ENCODE assay signal across 1 cellular context in the genomic region with DNA sequence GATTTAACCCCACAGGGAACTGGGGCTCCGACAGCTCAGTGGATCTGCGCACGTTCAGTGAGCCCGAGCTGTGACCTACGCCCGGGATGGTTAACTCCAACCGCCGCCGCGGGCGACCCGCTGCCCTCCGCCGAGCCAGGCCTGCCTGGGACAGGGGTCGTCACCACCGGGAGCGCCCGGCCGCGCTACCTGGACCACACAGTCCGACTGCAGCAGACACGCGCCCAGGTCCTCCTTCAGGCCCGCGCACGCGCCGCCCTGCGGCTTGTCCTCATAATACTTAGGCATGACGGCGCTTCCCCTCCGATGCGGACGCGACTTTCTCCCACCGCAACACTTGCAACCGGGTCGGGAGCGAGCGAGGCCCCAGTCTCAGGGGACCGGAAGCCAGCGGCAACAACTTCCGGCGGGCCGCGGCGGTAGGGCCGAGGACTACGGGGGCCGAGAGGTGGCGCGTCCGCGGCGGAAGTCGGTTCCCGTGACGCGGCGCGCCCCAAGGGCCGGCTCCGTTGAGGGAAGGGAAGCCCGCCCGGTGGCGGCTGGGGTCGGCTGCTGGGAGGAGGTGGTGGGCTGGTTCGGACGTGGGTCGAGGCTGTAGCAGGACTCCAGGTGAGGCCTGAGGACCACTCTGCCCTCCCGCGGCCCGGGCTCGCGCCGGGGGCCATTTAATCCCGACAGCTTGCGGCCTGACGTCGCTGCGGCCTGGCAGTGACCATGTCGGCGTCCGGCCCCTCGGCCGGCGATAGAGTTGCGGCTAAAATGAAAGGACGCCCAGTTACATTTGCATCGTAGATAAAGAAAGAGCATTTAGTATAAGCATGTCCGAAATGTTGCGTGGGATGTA.
TF ChIP-seq lines count a peak whose summit lies in the region.

A gene with protein sequence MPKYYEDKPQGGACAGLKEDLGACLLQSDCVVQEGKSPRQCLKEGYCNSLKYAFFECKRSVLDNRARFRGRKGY (minus strand): TSS at position 395 of the 844 bp plus-strand sequence. CDS start 107 bp downstream, at position 288.
TSS of gene UNC50 (plus strand) at position 472 of the 844 bp plus-strand sequence. CDS start 1,171 bp downstream, outside the sequence.

TF ChIP-seq in GM12878, 131 proteins besides CTCF, POLR2A, EP300 and RAD21 (continued from another document):
- no peak for TF ChIP-seq BCLAF1 (IDR thresholded peaks at IDR 0.05)
- TF ChIP-seq, protein P1, sequence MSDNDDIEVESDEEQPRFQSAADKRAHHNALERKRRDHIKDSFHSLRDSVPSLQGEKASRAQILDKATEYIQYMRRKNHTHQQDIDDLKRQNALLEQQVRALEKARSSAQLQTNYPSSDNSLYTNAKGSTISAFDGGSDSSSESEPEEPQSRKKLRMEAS (IDR thresholded peaks at IDR 0.05; ENCODE audit: low read depth, low read length), result 0 out of 2 replicates have a peak, but pooled peaks have one; percentile 56
- TF ChIP-seq TARDBP (IDR thresholded peaks at IDR 0.05; ENCODE audit: borderline replicate concordance), result peak; percentile 72
- peak; percentile 65 for TF ChIP-seq FOXK2 (IDR thresholded peaks at IDR 0.05)
- peak; percentile 18; the same call in 1 of the 2 replicates for TF ChIP-seq EED (IDR thresholded peaks at IDR 0.05; ENCODE audit: low read depth)
- TF ChIP-seq ZBTB4 (CRISPR knock-in tag; IDR thresholded peaks at IDR 0.05), result no peak
- 0 out of 2 replicates have a peak, but pooled peaks have one; percentile 28 for TF ChIP-seq CHD2 (IDR thresholded peaks at IDR 0.05; ENCODE audit: borderline replicate concordance, low read depth, low read length)
- TF ChIP-seq CHD4 (IDR thresholded peaks at IDR 0.05), result no peak
- TF ChIP-seq ETV6 (conservative IDR thresholded peaks at IDR 0.05 in 1 of 2, IDR thresholded peaks at IDR 0.05 in 1 of 2; ENCODE audit: borderline replicate concordance in 1 of 2, low read depth in 1 of 2), result peak in 1 of 2 experiments; percentile 14; a peak in 1 of 4 replicates
- peak in 1 of 2 experiments; percentile 52; a peak in 1 of 4 replicates for TF ChIP-seq SRF (IDR thresholded peaks at IDR 0.05; ENCODE audit: low read depth in 2 of 2, low read length in 2 of 2)
- TF ChIP-seq HCFC1 (IDR thresholded peaks at IDR 0.05; ENCODE audit: low read length), result peak; percentile 69
- TF ChIP-seq DPF2 (IDR thresholded peaks at IDR 0.05), result peak; percentile 69
- TF ChIP-seq STAT1 (conservative IDR thresholded peaks at IDR 0.05), result 0 out of 2 replicates have a peak, but pooled peaks have one; percentile 29
- peak; percentile 83 for TF ChIP-seq BACH1 (IDR thresholded peaks at IDR 0.05; ENCODE audit: borderline replicate concordance)
- TF ChIP-seq RELB (IDR thresholded peaks at IDR 0.05; ENCODE audit: low read depth), result peak; percentile 73
- TF ChIP-seq POLR2AphosphoS5 (IDR thresholded peaks at IDR 0.05; ENCODE audit: low read length), result peak; percentile 94
- TF ChIP-seq IKZF2 (IDR thresholded peaks at IDR 0.05), result peak; percentile 37 to 44; a peak in 2 of 4 replicates
- TF ChIP-seq, protein P2, sequence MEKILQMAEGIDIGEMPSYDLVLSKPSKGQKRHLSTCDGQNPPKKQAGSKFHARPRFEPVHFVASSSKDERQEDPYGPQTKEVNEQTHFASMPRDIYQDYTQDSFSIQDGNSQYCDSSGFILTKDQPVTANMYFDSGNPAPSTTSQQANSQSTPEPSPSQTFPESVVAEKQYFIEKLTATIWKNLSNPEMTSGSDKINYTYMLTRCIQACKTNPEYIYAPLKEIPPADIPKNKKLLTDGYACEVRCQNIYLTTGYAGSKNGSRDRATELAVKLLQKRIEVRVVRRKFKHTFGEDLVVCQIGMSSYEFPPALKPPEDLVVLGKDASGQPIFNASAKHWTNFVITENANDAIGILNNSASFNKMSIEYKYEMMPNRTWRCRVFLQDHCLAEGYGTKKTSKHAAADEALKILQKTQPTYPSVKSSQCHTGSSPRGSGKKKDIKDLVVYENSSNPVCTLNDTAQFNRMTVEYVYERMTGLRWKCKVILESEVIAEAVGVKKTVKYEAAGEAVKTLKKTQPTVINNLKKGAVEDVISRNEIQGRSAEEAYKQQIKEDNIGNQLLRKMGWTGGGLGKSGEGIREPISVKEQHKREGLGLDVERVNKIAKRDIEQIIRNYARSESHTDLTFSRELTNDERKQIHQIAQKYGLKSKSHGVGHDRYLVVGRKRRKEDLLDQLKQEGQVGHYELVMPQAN (conservative IDR thresholded peaks at IDR 0.05), result peak; percentile 72
- TF ChIP-seq CREM (IDR thresholded peaks at IDR 0.05; ENCODE audit: low read depth), result peak; percentile 90
- TF ChIP-seq IKZF1 (conservative IDR thresholded peaks at IDR 0.05), result peak; percentile 90
- peak; percentile 52 for TF ChIP-seq NR2F1 (conservative IDR thresholded peaks at IDR 0.05)
- peak; percentile 95 for TF ChIP-seq ZBTB40 (IDR thresholded peaks at IDR 0.05; ENCODE audit: borderline replicate concordance)
- no peak for TF ChIP-seq NR2C2 (IDR thresholded peaks at IDR 0.05; ENCODE audit: borderline replicate concordance, control insufficient read depth, insufficient read length, low read depth)
- peak; percentile 86 for TF ChIP-seq SIN3A (IDR thresholded peaks at IDR 0.05; ENCODE audit: low read depth, low read length)
- no peak for TF ChIP-seq ZNF274 (IDR thresholded peaks at IDR 0.05; ENCODE audit: insufficient read depth, insufficient read length)
